34 cellular contexts compared by ENCODE assay signal in the genomic region with DNA sequence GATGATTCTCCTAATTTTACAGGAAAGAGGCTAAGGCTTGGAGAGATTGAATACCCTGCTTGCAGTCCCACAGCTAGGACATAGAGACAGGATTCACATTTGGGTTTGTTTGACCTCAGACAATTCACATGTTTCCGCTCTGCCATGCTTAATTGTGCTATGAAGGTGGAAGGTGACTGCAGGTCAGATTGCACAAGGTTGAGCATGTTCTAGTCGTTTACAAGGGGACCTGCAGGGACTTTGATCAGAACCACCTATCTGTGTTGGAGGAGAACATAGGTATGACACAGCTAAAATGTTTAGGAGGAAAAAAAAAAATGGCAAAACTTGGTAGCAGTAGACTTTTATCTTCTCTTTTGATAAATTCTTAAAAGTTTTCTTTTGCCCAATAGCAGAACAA. TPM values are rescaled to one million over a fixed set of nuclear protein-coding genes. Genes with fewer than 3 reads are reported as not detected.
"Had no signal": no experiment of that assay in that cellular context is flagged by ENCODE, and none has a peak within 500 bp of the region (broad histone marks: within the 10 kb centered on the region; RNA-seq: fewer than 3 reads in every experiment).

No MANE protein-coding gene starts in this region.

- H3K27me3 ChIP-seq: adrenal gland, ascending aorta, breast epithelium, cardiac muscle cell, foreskin keratinocyte had no signal

- H3K9me3 ChIP-seq: adrenal gland, ascending aorta, breast epithelium, gastrocnemius medialis, heart left ventricle had no signal

- H3K27ac ChIP-seq: adrenal gland, ascending aorta, breast epithelium, cardiac muscle cell, coronary artery, dorsolateral prefrontal cortex, foreskin keratinocyte, gastrocnemius medialis, heart left ventricle had no signal

- H3K4me1 ChIP-seq: adrenal gland, ascending aorta, breast epithelium, foreskin keratinocyte, gastrocnemius medialis, heart left ventricle had no signal

- DNase-seq: activated CD4-positive, alpha-beta memory T cell treated with anti-CD3 and anti-CD28 coated beads for 36 hours; activated CD4-positive, alpha-beta T cell treated with anti-CD3 and anti-CD28 coated beads for 36 hours; activated CD4-positive, alpha-beta T cell treated with anti-CD3 and anti-CD28 coated beads, Interleukin-2, amount 10 ng/mL, durations not matched to agents 24 days and 14 days; activated CD4-positive, CD25-positive, alpha-beta regulatory T cell; activated CD4-positive, CD25-positive, alpha-beta regulatory T cell treated with anti-CD3 and anti-CD28 coated beads, Interleukin-2, amount 50 U/mL, for 72 hours; activated CD8-positive, alpha-beta memory T cell treated with anti-CD3 and anti-CD28 coated beads, Interleukin-2, amount 10 ng/mL, durations not matched to agents 7 days and 5 days; activated CD8-positive, alpha-beta memory T cell treated with anti-CD3 and anti-CD28 coated beads, Interleukin-2, amount 50 U/mL, for 4 hours; activated CD8-positive, alpha-beta T cell treated with anti-CD3 and anti-CD28 coated beads, Interleukin-2, amount 10 ng/mL, durations not matched to agents 7 days and 5 days; activated effector memory CD4-positive, alpha-beta T cell treated with anti-CD3 and anti-CD28 coated beads, Interleukin-2, amount 50 U/mL, for 16 hours; activated naive CD4-positive, alpha-beta T cell treated with anti-CD3 and anti-CD28 coated beads for 36 hours; activated naive CD8-positive, alpha-beta T cell treated with anti-CD3 and anti-CD28 coated beads for 36 hours; activated naive CD8-positive, alpha-beta T cell treated with anti-CD3 and anti-CD28 coated beads, Interleukin-2, amount 50 U/mL, for 24 hours; activated T-cell treated with anti-CD3 and anti-CD28 coated beads, Interleukin-2, amount 50 U/mL, for 1 hour; activated T-cell treated with anti-CD3 and anti-CD28 coated beads, Interleukin-2, amount 50 U/mL, for 48 hours; adrenal gland; central memory CD4-positive, alpha-beta T cell; dorsolateral prefrontal cortex; effector memory CD4-positive, alpha-beta T cell; endodermal cell; foreskin keratinocyte; gastrocnemius medialis; glutamatergic neuron; heart left ventricle; T-helper 2 cell had no signal

- H3K36me3 ChIP-seq: adrenal gland, ascending aorta, breast epithelium, cardiac muscle cell, gastrocnemius medialis, heart left ventricle had no signal

- H3K4me3 ChIP-seq: adrenal gland, ascending aorta, breast epithelium, cardiac muscle cell, coronary artery, dorsolateral prefrontal cortex, gastrocnemius medialis, heart left ventricle had no signal

RNA-seq across cellular contexts. Expression of a gene that starts 4.9 kb away (rescaled TPM):
- total RNA-seq: activated CD4-positive, alpha-beta memory T cell treated with anti-CD3 and anti-CD28 coated beads for 36 hours; activated CD4-positive, alpha-beta T cell treated with anti-CD3 and anti-CD28 coated beads for 36 hours; activated CD4-positive, alpha-beta T cell treated with anti-CD3 and anti-CD28 coated beads, Interleukin-2, amount 10 ng/mL, durations not matched to agents 24 days and 14 days; activated CD8-positive, alpha-beta memory T cell treated with anti-CD3 and anti-CD28 coated beads for 36 hours; activated CD8-positive, alpha-beta memory T cell treated with anti-CD3 and anti-CD28 coated beads, Interleukin-2, amount 10 ng/mL, durations not matched to agents 7 days and 5 days; activated CD8-positive, alpha-beta T cell treated with anti-CD3 and anti-CD28 coated beads, Interleukin-2, amount 10 ng/mL, durations not matched to agents 7 days and 5 days; activated naive CD4-positive, alpha-beta T cell treated with anti-CD3 and anti-CD28 coated beads for 36 hours; activated naive CD8-positive, alpha-beta T cell treated with anti-CD3 and anti-CD28 coated beads for 36 hours; activated T-helper 1 cell treated with anti-CD3 and anti-CD28 coated beads, Interleukin-12 subunit alpha, Interleukin-12 subunit beta, Interleukin-2, Interleukin-4 antibody, amounts not matched to agents 30 ng/mL and 10 ng/mL and 1 ng/mL, durations not matched to agents 14 hours and 24 hours and 36 hours; activated T-helper 2 cell treated with anti-CD3 and anti-CD28 coated beads, Interferon-gamma antibody, Interleukin-2, Interleukin-4, amounts not matched to agents 10 μg/mL and 5 μg/mL and 100 μg/mL, durations not matched to agents 14 hours and 24 hours and 36 hours; ascending aorta; endodermal cell; epithelial cell of proximal tubule; esophagus mucosa; foreskin keratinocyte; heart left ventricle; T-helper 1 cell treated with Interleukin-12 subunit alpha and Interleukin-12 subunit beta and Interleukin-4 antibody, amounts not matched to agents 30 ng/mL and 1 ng/mL, for 36 hours had no signal
- polyA plus RNA-seq: cardiac muscle cell, foreskin keratinocyte, heart left ventricle had no signal
